In the genomic region with DNA sequence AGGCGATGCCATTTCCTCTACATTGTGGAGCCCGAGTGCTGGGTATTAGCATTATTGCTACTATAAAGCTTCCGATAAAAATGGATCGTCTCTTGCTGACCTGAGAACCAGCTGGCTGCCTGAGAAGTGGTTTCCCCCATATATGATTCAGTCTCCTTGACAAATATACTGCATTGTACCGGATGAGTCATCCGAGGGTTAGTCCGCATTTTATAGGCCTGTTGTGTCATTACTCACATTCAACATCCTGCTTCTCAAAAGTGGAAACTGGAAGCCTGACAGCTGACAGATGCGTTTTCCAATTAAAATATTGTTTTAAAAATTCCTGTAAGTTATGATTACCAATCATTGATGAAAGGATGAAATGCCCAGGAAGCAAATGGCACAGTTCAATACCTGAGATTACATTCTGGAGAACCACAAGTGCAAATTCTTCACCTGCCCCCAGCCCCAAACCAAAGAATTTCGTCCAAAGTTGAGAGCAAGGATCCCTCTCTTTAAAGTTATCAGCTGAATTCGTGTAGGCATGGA, we compare ENCODE assay signal across 9 cellular contexts.
DNase-seq lines count a peak whose midpoint lies in the region; ATAC-seq and TF ChIP-seq lines count a peak whose summit lies in the region.
"Had no signal": no experiment of that assay in that cellular context is flagged by ENCODE, and none has a peak within 500 bp of the region (broad histone marks: within the 10 kb centered on the region; RNA-seq: fewer than 3 reads in every experiment).

No MANE protein-coding gene starts in this region.

- no peaks in the 10 kb centered on the region for H3K9me3 ChIP-seq in Caco-2
- no peaks in the 10 kb centered on the region for H3K9me3 ChIP-seq in endodermal cell (ENCODE audit: control insufficient read depth, low read length)

- H3K9me3 Mint-ChIP-seq in Caco-2 (ENCODE audit: unreplicated experiment) (no peaks in the 10 kb centered on the region), endodermal cell (no peaks in the 10 kb centered on the region)

- H3K27ac ChIP-seq in endodermal cell (ENCODE audit: low read depth, low read length): no peak overlapping the region

- no peak overlapping the region for H3K4me3 ChIP-seq in Caco-2 (ENCODE audit: low read depth, low read length)
- H3K4me3 ChIP-seq in fibroblast of the aortic adventitia (ENCODE audit: low read depth, low read length): peak overlapping the region; percentile 52
- H3K4me3 ChIP-seq in endodermal cell (ENCODE audit: low read length): no peak overlapping the region
- H3K4me3 ChIP-seq: skin epidermis had no signal

- no TSS peak for BruUV-seq in Caco-2 (replicated peaks; lab: Mats Ljungman, UMichigan)

- WGBS in endodermal cell (ENCODE audit: insufficient coverage in 1 of 2, insufficient read length in 1 of 2), 2 experiments: 88 to 92% methylated on average over 6 to 10 of the region's 10 CpGs

- ATAC-seq in GM19463 (IDR thresholded peaks at IDR 0.05; ENCODE audit: unreplicated experiment): peak; percentile 54

- TF ChIP-seq CTCF in Caco-2 (IDR thresholded peaks at IDR 0.05; ENCODE audit: insufficient read depth in 1 of 2, low read depth in 1 of 2, low read length in 1 of 2, severe bottlenecking in 1 of 2, unreplicated experiment in 1 of 2) (no peak), fibroblast of the aortic adventitia (IDR thresholded peaks at IDR 0.05; ENCODE audit: insufficient read depth, low read length) (no peak), endodermal cell (conservative IDR thresholded peaks at IDR 0.05) (no peak)

- no peak overlapping the region for H3K9ac ChIP-seq in endodermal cell (ENCODE audit: extremely low read depth, low read length, poor library complexity, severe bottlenecking)

- H3K4me3 Mint-ChIP-seq in Caco-2 (ENCODE audit: unreplicated experiment) (no peak overlapping the region), endodermal cell (no peak overlapping the region)

- no peaks in the 10 kb centered on the region for H3K27me3 ChIP-seq in Caco-2 (replicated peaks; ENCODE audit: control insufficient read depth, insufficient read depth, low read length)
- no peaks in the 10 kb centered on the region for H3K27me3 ChIP-seq in endodermal cell (ENCODE audit: control insufficient read depth, insufficient read depth, low read length, poor library complexity, severe bottlenecking)

- H3K4me1 ChIP-seq in Caco-2: peaks cover 59% of the 10 kb centered on the region
- peaks cover 18% of the 10 kb centered on the region for H3K4me1 ChIP-seq in endodermal cell (ENCODE audit: control insufficient read depth, insufficient read depth, low read length)

- CTCF ChIA-PET in Caco-2 (lab: Charles Lee): interaction anchor here (1.6 kb wide), 1 partner anchor 16 kb away, joined by 4 read pairs; no protein-coding TSS in a partner anchor

- peak; percentile 56 to 69 for DNase-seq in Caco-2
- DNase-seq in Kasumi-1 (lab: John Stamatoyannopoulos, UW): peak; percentile 92 to 93
- DNase-seq in SW 1271 (lab: John Stamatoyannopoulos, UW): peak; percentile 88 to 98
- peak; percentile 93 for DNase-seq in fibroblast of the aortic adventitia (ENCODE audit: low read depth)
- DNase-seq in smooth muscle cell of the brain vasculature (ENCODE audit: low read depth, low spot score): peak; percentile 88
- no peak for DNase-seq in NCI-H526 (lab: John Stamatoyannopoulos, UW)
- DNase-seq in endodermal cell: no peak

- H3K36me3 Mint-ChIP-seq in Caco-2 (ENCODE audit: insufficient read depth, unreplicated experiment) (peaks cover 13% of the 10 kb centered on the region), endodermal cell (ENCODE audit: low read depth) (no peaks in the 10 kb centered on the region)

- peaks cover 61% of the 10 kb centered on the region for H3K4me1 Mint-ChIP-seq in Caco-2 (ENCODE audit: low read depth, unreplicated experiment)
- H3K4me1 Mint-ChIP-seq in endodermal cell: peaks cover 65% of the 10 kb centered on the region

- H3K27ac Mint-ChIP-seq in Caco-2 (ENCODE audit: unreplicated experiment) (peak overlapping the region; percentile 77), endodermal cell (no peak overlapping the region)

- POLR2A ChIA-PET in Caco-2 (lab: Charles Lee): interaction anchor here (0.6 kb wide), 1 partner anchor 1574 kb away, joined by 8 read pairs; no protein-coding TSS in a partner anchor

- no peaks in the 10 kb centered on the region for H3K36me3 ChIP-seq in Caco-2 (ENCODE audit: control insufficient read depth, insufficient read depth, low read length)
- no peaks in the 10 kb centered on the region for H3K36me3 ChIP-seq in endodermal cell (ENCODE audit: control insufficient read depth, insufficient read depth, low read length)

- H3K27me3 Mint-ChIP-seq in Caco-2 (ENCODE audit: insufficient read depth, unreplicated experiment) (no peaks in the 10 kb centered on the region), endodermal cell (ENCODE audit: insufficient read depth) (no peaks in the 10 kb centered on the region)

- intact Hi-C loops in Caco-2 (cut with micrococcal nuclease; ENCODE audit: unreplicated experiment): loop anchor here (1.0 kb wide), 1 partner anchor 11 kb away; no protein-coding TSS in a partner anchor

Comparison
In these comparisons a context has a peak if more than half of its experiments do, and no peak if none do; other contexts are left out.
1. DNase-seq: peak in Caco-2 (2 of 2), Kasumi-1 (2 of 2), SW 1271 (2 of 2), fibroblast of the aortic adventitia (single experiment) and smooth muscle cell of the brain vasculature (single experiment); none in NCI-H526 (0 of 2) and endodermal cell (single experiment).